16 cellular contexts compared by ENCODE assay signal in the genomic region with DNA sequence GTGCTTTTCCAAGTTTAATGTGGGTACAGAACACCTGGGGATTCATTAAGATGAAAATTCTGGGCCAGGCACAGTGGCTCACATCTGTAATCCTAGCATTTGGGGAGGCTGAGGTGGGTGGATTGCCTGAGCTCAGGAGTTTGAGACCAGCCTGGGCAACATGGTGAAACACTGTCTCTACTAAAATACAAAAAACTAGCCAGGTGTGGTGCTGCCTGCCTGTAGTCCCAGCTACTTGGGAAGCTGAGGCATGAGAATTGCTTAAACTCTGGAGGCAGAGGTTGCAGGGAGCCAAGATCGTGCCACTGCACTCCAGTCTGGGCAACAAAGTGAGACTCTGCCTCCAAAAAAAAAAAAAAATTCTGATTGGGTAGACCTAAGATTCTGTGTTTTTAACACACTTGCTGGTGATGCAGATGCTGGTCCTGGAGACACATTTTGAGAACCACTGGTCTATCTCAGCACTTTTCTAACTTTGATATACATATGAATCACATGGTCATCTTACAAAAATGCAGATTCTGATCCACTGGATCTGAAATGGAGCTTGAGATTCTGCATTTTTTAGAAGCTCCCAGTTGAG.
DNase-seq lines count a peak whose midpoint lies in the region; ATAC-seq and TF ChIP-seq lines count a peak whose summit lies in the region.
"Had no signal": no experiment of that assay in that cellular context is flagged by ENCODE, and none has a peak within 500 bp of the region (broad histone marks: within the 10 kb centered on the region; RNA-seq: fewer than 3 reads in every experiment).

No MANE protein-coding gene starts in this region.

- no peaks in the 10 kb centered on the region for H3K9me3 ChIP-seq in PC-3 (ENCODE audit: low read length)

- no peak overlapping the region for H3K9ac ChIP-seq in PC-3 (ENCODE audit: low read length)

- H3K27ac ChIP-seq in PC-3 (ENCODE audit: low read length): no peak overlapping the region
- H3K27ac ChIP-seq: 22Rv1 had no signal

- no peak overlapping the region for H2AFZ ChIP-seq in PC-3 (ENCODE audit: low read length)

- H4K20me1 ChIP-seq in PC-3 (ENCODE audit: low read length): no peaks in the 10 kb centered on the region

- DNase-seq in T-helper 1 cell: no peak
- no peak for DNase-seq in activated naive CD4-positive, alpha-beta T cell treated with anti-CD3 and anti-CD28 coated beads, Interleukin-2, amount 10 ng/mL, durations not matched to agents 7 days and 5 days
- DNase-seq in activated naive CD4-positive, alpha-beta T cell treated with Interleukin-2 at 50 U/mL for 16 hours: no peak
- no peak for DNase-seq in activated CD8-positive, alpha-beta T cell treated with anti-CD3 and anti-CD28 coated beads for 36 hours
- no peak for DNase-seq in stimulated activated effector memory CD8-positive, alpha-beta T cell treated with anti-CD3 and anti-CD28 coated beads, Interleukin-12 subunit alpha, Interleukin-12 subunit beta, amount 100 ng/mL, for 72 hours (ENCODE audit: low spot score in 2 of 2)
- DNase-seq in PC-3: no peak
- no peak for DNase-seq in NCI-H2227 treated with DMSO at 0.1 percent for 48 hours (lab: John Stamatoyannopoulos, UW)
- DNase-seq: DND-41, GDM1, GOT3, NCI-H146, NCI-H2081 treated with DMSO at 0.1 percent for 48 hours, NCI-H526 had no signal

- ATAC-seq in activated CD8-positive, alpha-beta T cell treated with anti-CD3 and anti-CD28 coated beads for 36 hours: no peak
- ATAC-seq in stimulated activated effector memory CD8-positive, alpha-beta T cell treated with anti-CD3 and anti-CD28 coated beads, Interleukin-12 subunit alpha, Interleukin-12 subunit beta, amount 100 ng/mL, for 72 hours: peak; percentile 62
- no peak for ATAC-seq in PC-3

- no peaks in the 10 kb centered on the region for H3K9me2 ChIP-seq in PC-3 (replicated peaks; ENCODE audit: low read length)

- no peaks in the 10 kb centered on the region for H3K27me3 ChIP-seq in PC-3 (ENCODE audit: low read length)

- no peaks in the 10 kb centered on the region for H3K27me3 Mint-ChIP-seq in T-helper 1 cell treated with Interleukin-12 subunit alpha and Interleukin-12 subunit beta and Interleukin-4 antibody, amounts not matched to agents 30 μg/mL and 1 μg/mL, for 36 hours (ENCODE audit: low read depth)
- H3K27me3 Mint-ChIP-seq in activated naive CD4-positive, alpha-beta T cell treated with anti-CD3 and anti-CD28 coated beads, Interleukin-2, amount 10 ng/mL, durations not matched to agents 7 days and 5 days: no peaks in the 10 kb centered on the region
- no peaks in the 10 kb centered on the region for H3K27me3 Mint-ChIP-seq in activated CD8-positive, alpha-beta T cell treated with anti-CD3 and anti-CD28 coated beads for 36 hours

- H3K9me3 Mint-ChIP-seq in T-helper 1 cell treated with Interleukin-12 subunit alpha and Interleukin-12 subunit beta and Interleukin-4 antibody, amounts not matched to agents 30 μg/mL and 1 μg/mL, for 36 hours: peaks cover 10% of the 10 kb centered on the region
- H3K9me3 Mint-ChIP-seq in activated naive CD4-positive, alpha-beta T cell treated with anti-CD3 and anti-CD28 coated beads, Interleukin-2, amount 10 ng/mL, durations not matched to agents 7 days and 5 days: no peaks in the 10 kb centered on the region
- peaks cover 7% of the 10 kb centered on the region for H3K9me3 Mint-ChIP-seq in activated CD8-positive, alpha-beta T cell treated with anti-CD3 and anti-CD28 coated beads for 36 hours
- H3K9me3 Mint-ChIP-seq in stimulated activated effector memory CD8-positive, alpha-beta T cell treated with anti-CD3 and anti-CD28 coated beads, Interleukin-12 subunit alpha, Interleukin-12 subunit beta, amount 100 ng/mL, for 72 hours: peaks cover 2% of the 10 kb centered on the region
- H3K9me3 Mint-ChIP-seq: CD8-positive, alpha-beta memory T cell had no signal

- H3K36me3 ChIP-seq in PC-3 (ENCODE audit: low read depth, low read length): no peaks in the 10 kb centered on the region

- POLR2A ChIA-PET in activated CD8-positive, alpha-beta T cell treated with anti-CD3 and anti-CD28 coated beads for 36 hours (lab: Charles Lee): interaction anchor here (0.6 to 5.1 kb wide), 21 partner anchors 8 to 220 kb away, joined by 3 to 26 read pairs (median 4); no protein-coding TSS in a partner anchor
- POLR2A ChIA-PET in PC-3 (lab: Charles Lee; ENCODE audit: unreplicated experiment): no interaction called here

- no peaks in the 10 kb centered on the region for H3F3A ChIP-seq in PC-3 (ENCODE audit: low read length, unreplicated experiment)

- H3K4me3 ChIP-seq in PC-3 (ENCODE audit: low read length): no peak overlapping the region

- no peak overlapping the region for H3K4me3 Mint-ChIP-seq in T-helper 1 cell treated with Interleukin-12 subunit alpha and Interleukin-12 subunit beta and Interleukin-4 antibody, amounts not matched to agents 30 μg/mL and 1 μg/mL, for 36 hours
- H3K4me3 Mint-ChIP-seq in activated naive CD4-positive, alpha-beta T cell treated with anti-CD3 and anti-CD28 coated beads, Interleukin-2, amount 10 ng/mL, durations not matched to agents 7 days and 5 days: no peak overlapping the region
- no peak overlapping the region for H3K4me3 Mint-ChIP-seq in activated CD8-positive, alpha-beta T cell treated with anti-CD3 and anti-CD28 coated beads for 36 hours
- H3K4me3 Mint-ChIP-seq in stimulated activated effector memory CD8-positive, alpha-beta T cell treated with anti-CD3 and anti-CD28 coated beads, Interleukin-12 subunit alpha, Interleukin-12 subunit beta, amount 100 ng/mL, for 72 hours: peak overlapping the region; percentile 31

- CTCF ChIA-PET in activated naive CD4-positive, alpha-beta T cell treated with anti-CD3 and anti-CD28 coated beads, Interleukin-2, amount 10 ng/mL, durations not matched to agents 7 days and 5 days (lab: Charles Lee): interaction anchor here (1.0 to 3.6 kb wide), 3 partner anchors 64 to 109 kb away, joined by 3 to 16 read pairs (median 5); no protein-coding TSS in a partner anchor
- CTCF ChIA-PET in activated CD8-positive, alpha-beta T cell treated with anti-CD3 and anti-CD28 coated beads for 36 hours (lab: Charles Lee): interaction anchor here (0.8 to 2.7 kb wide), 13 partner anchors 9 to 205 kb away, joined by 3 to 13 read pairs (median 4); no protein-coding TSS in a partner anchor
- CTCF ChIA-PET in PC-3 (lab: Charles Lee): interaction anchor here (0.6 kb wide), 1 partner anchor 198 kb away, joined by 7 read pairs; no protein-coding TSS in a partner anchor

- no TSS peak for BruUV-seq in PC-3 (replicated peaks; lab: Mats Ljungman, UMichigan)

- H3K4me1 Mint-ChIP-seq in T-helper 1 cell treated with Interleukin-12 subunit alpha and Interleukin-12 subunit beta and Interleukin-4 antibody, amounts not matched to agents 30 μg/mL and 1 μg/mL, for 36 hours (ENCODE audit: low read depth): peaks cover 78% of the 10 kb centered on the region
- peaks cover 57% of the 10 kb centered on the region for H3K4me1 Mint-ChIP-seq in activated naive CD4-positive, alpha-beta T cell treated with anti-CD3 and anti-CD28 coated beads, Interleukin-2, amount 10 ng/mL, durations not matched to agents 7 days and 5 days
- peaks cover 80% of the 10 kb centered on the region for H3K4me1 Mint-ChIP-seq in activated CD8-positive, alpha-beta T cell treated with anti-CD3 and anti-CD28 coated beads for 36 hours (ENCODE audit: low read depth)
- H3K4me1 Mint-ChIP-seq in stimulated activated effector memory CD8-positive, alpha-beta T cell treated with anti-CD3 and anti-CD28 coated beads, Interleukin-12 subunit alpha, Interleukin-12 subunit beta, amount 100 ng/mL, for 72 hours: peaks cover 76% of the 10 kb centered on the region

- TF ChIP-seq CTCF in activated CD8-positive, alpha-beta T cell treated with anti-CD3 and anti-CD28 coated beads for 36 hours (IDR thresholded peaks at IDR 0.05): no peak
- TF ChIP-seq CTCF in PC-3 (conservative IDR thresholded peaks at IDR 0.05; ENCODE audit: low read depth, low read length): no peak

- H3K36me3 Mint-ChIP-seq in T-helper 1 cell treated with Interleukin-12 subunit alpha and Interleukin-12 subunit beta and Interleukin-4 antibody, amounts not matched to agents 30 μg/mL and 1 μg/mL, for 36 hours (ENCODE audit: low read depth): peaks cover 20% of the 10 kb centered on the region
- peaks cover 11% of the 10 kb centered on the region for H3K36me3 Mint-ChIP-seq in activated naive CD4-positive, alpha-beta T cell treated with anti-CD3 and anti-CD28 coated beads, Interleukin-2, amount 10 ng/mL, durations not matched to agents 7 days and 5 days
- peaks cover 4% of the 10 kb centered on the region for H3K36me3 Mint-ChIP-seq in activated CD8-positive, alpha-beta T cell treated with anti-CD3 and anti-CD28 coated beads for 36 hours (ENCODE audit: low read depth)
- H3K36me3 Mint-ChIP-seq in stimulated activated effector memory CD8-positive, alpha-beta T cell treated with anti-CD3 and anti-CD28 coated beads, Interleukin-12 subunit alpha, Interleukin-12 subunit beta, amount 100 ng/mL, for 72 hours: no peaks in the 10 kb centered on the region

- intact Hi-C loops in activated CD8-positive, alpha-beta T cell treated with anti-CD3 and anti-CD28 coated beads for 36 hours (cut with micrococcal nuclease): loop anchor here (2.0 to 5.0 kb wide), 3 partner anchors 92 to 202 kb away; no protein-coding TSS in a partner anchor
- intact Hi-C loops in PC-3 (cut with micrococcal nuclease): no loop called here

- H3K4me1 ChIP-seq in PC-3 (ENCODE audit: insufficient read depth, low read length): no peaks in the 10 kb centered on the region

- no peak overlapping the region for H3K4me2 ChIP-seq in PC-3 (ENCODE audit: low read length)

- peak overlapping the region; percentile 93 for H3K27ac Mint-ChIP-seq in T-helper 1 cell treated with Interleukin-12 subunit alpha and Interleukin-12 subunit beta and Interleukin-4 antibody, amounts not matched to agents 30 μg/mL and 1 μg/mL, for 36 hours
- peak overlapping the region; percentile 68 for H3K27ac Mint-ChIP-seq in activated naive CD4-positive, alpha-beta T cell treated with anti-CD3 and anti-CD28 coated beads, Interleukin-2, amount 10 ng/mL, durations not matched to agents 7 days and 5 days
- peak overlapping the region; percentile 94 for H3K27ac Mint-ChIP-seq in activated CD8-positive, alpha-beta T cell treated with anti-CD3 and anti-CD28 coated beads for 36 hours
- H3K27ac Mint-ChIP-seq in stimulated activated effector memory CD8-positive, alpha-beta T cell treated with anti-CD3 and anti-CD28 coated beads, Interleukin-12 subunit alpha, Interleukin-12 subunit beta, amount 100 ng/mL, for 72 hours: peak overlapping the region; percentile 88

- H3K79me2 ChIP-seq in PC-3 (ENCODE audit: low read length): no peaks in the 10 kb centered on the region
